ENCODE assay signal across 21 cellular contexts in genomic region chr19:28726533-28726932, GRCh38.
DNase-seq lines count a peak whose midpoint lies in the region; ATAC-seq, FAIRE-seq and TF ChIP-seq lines count a peak whose summit lies in the region.
"Had no signal": no experiment of that assay in that cellular context is flagged by ENCODE, and none has a peak within 500 bp of the region (broad histone marks: within the 10 kb centered on the region; RNA-seq: fewer than 3 reads in every experiment).

No MANE protein-coding gene starts in this region.

- ATAC-seq in natural killer cell (no peak), omental fat pad (ENCODE audit: low FRiP score) (no peak), GM18867 (IDR thresholded peaks at IDR 0.05; ENCODE audit: unreplicated experiment) (no peak)
- ATAC-seq in natural killer cell treated with Interleukin-12 subunit alpha and Interleukin-12 subunit beta and Interleukin-15 and Interleukin-18, amount 100 ng/mL, for 72 hours: no peak
- no peak for ATAC-seq in stimulated activated memory B cell treated with anti-CD40 and anti-IgM and Interleukin-4, amounts not matched to agents 10 μg/mL and 1 μg/mL and 100 μg/mL, for 72 hours

- H3K27me3 ChIP-seq in iPS-15b (ENCODE audit: control insufficient read depth, insufficient read depth, low read length): peaks cover 20% of the 10 kb centered on the region

- H3K4me3 ChIP-seq in iPS-15b (ENCODE audit: low read depth, low read length): peak overlapping the region; percentile 87

- H3K36me3 Mint-ChIP-seq in natural killer cell: no peaks in the 10 kb centered on the region
- H3K36me3 Mint-ChIP-seq in natural killer cell treated with Interleukin-12 subunit alpha and Interleukin-12 subunit beta and Interleukin-15 and Interleukin-18, amount 100 ng/mL, for 72 hours: no peaks in the 10 kb centered on the region
- H3K36me3 Mint-ChIP-seq in stimulated activated memory B cell treated with anti-CD40 and anti-IgM and Interleukin-4, amounts not matched to agents 10 μg/mL and 1 μg/mL and 100 μg/mL, for 72 hours: no peaks in the 10 kb centered on the region

- H3K9me3 ChIP-seq in iPS-15b (ENCODE audit: control insufficient read depth, insufficient read depth, low read length): no peaks in the 10 kb centered on the region
- H3K9me3 ChIP-seq: Caco-2, left ventricle myocardium inferior had no signal

- intact Hi-C loops in natural killer cell (cut with micrococcal nuclease): no loop called here

- H3K4me1 ChIP-seq in iPS-15b (ENCODE audit: control insufficient read depth, insufficient read depth, low read length): peaks cover 5% of the 10 kb centered on the region
- H3K4me1 ChIP-seq: Caco-2 had no signal

- H3K27ac Mint-ChIP-seq in natural killer cell: no peak overlapping the region
- H3K27ac Mint-ChIP-seq in natural killer cell treated with Interleukin-12 subunit alpha and Interleukin-12 subunit beta and Interleukin-15 and Interleukin-18, amount 100 ng/mL, for 72 hours: no peak overlapping the region
- H3K27ac Mint-ChIP-seq in stimulated activated memory B cell treated with anti-CD40 and anti-IgM and Interleukin-4, amounts not matched to agents 10 μg/mL and 1 μg/mL and 100 μg/mL, for 72 hours: no peak overlapping the region
- H3K27ac Mint-ChIP-seq: progenitor cell of endocrine pancreas had no signal

- H3K4me1 Mint-ChIP-seq in natural killer cell: peaks cover 4 to 10% of the 10 kb centered on the region in 2 donors
- H3K4me1 Mint-ChIP-seq in natural killer cell treated with Interleukin-12 subunit alpha and Interleukin-12 subunit beta and Interleukin-15 and Interleukin-18, amount 100 ng/mL, for 72 hours (ENCODE audit: low read depth in 2 of 2): peaks cover 0 to 7% of the 10 kb centered on the region in 2 donors
- H3K4me1 Mint-ChIP-seq in stimulated activated memory B cell treated with anti-CD40 and anti-IgM and Interleukin-4, amounts not matched to agents 10 μg/mL and 1 μg/mL and 100 μg/mL, for 72 hours: no peaks in the 10 kb centered on the region

- H3K9me3 Mint-ChIP-seq in natural killer cell: no peaks in the 10 kb centered on the region
- H3K9me3 Mint-ChIP-seq in natural killer cell treated with Interleukin-12 subunit alpha and Interleukin-12 subunit beta and Interleukin-15 and Interleukin-18, amount 100 ng/mL, for 72 hours: no peaks in the 10 kb centered on the region
- peaks cover 16% of the 10 kb centered on the region for H3K9me3 Mint-ChIP-seq in stimulated activated memory B cell treated with anti-CD40 and anti-IgM and Interleukin-4, amounts not matched to agents 10 μg/mL and 1 μg/mL and 100 μg/mL, for 72 hours

- peak overlapping the region; percentile 32 for H3K9ac ChIP-seq in iPS-15b (ENCODE audit: low read depth, low read length)

- H3K27me3 Mint-ChIP-seq in natural killer cell (ENCODE audit: low read depth in 2 of 2): peaks cover 34 to 53% of the 10 kb centered on the region in 2 donors
- H3K27me3 Mint-ChIP-seq in natural killer cell treated with Interleukin-12 subunit alpha and Interleukin-12 subunit beta and Interleukin-15 and Interleukin-18, amount 100 ng/mL, for 72 hours: peaks cover 36 to 43% of the 10 kb centered on the region in 2 donors
- H3K27me3 Mint-ChIP-seq in stimulated activated memory B cell treated with anti-CD40 and anti-IgM and Interleukin-4, amounts not matched to agents 10 μg/mL and 1 μg/mL and 100 μg/mL, for 72 hours: peaks cover 20% of the 10 kb centered on the region

- DNase-seq in natural killer cell (no peak), SKM-1 treated with dmso at 0.1 percent for 144 hours (lab: John Stamatoyannopoulos, UW; ENCODE audit: unreplicated experiment) (peak; percentile 79), omental fat pad (ENCODE audit: low spot score) (no peak), GM19239 (ENCODE audit: insufficient read length, low spot score) (no peak)
- DNase-seq in natural killer cell treated with Interleukin-12 subunit alpha and Interleukin-12 subunit beta and Interleukin-15 and Interleukin-18, amount 100 ng/mL, for 72 hours (ENCODE audit: low spot score): no peak
- DNase-seq: activated CD4-positive, alpha-beta T cell treated with anti-CD3 and anti-CD28 coated beads for 4 hours; activated CD8-positive, alpha-beta memory T cell treated with anti-CD3 and anti-CD28 coated beads, Interleukin-2, amount 50 U/mL, for 48 hours; Caco-2; caudate nucleus; GOT3; hippocampal formation; left ventricle myocardium inferior; NCI-H146; NCI-H2227 treated with DMSO at 0.1 percent for 48 hours; SHP77 treated with DMSO at 0.1 percent for 48 hours; stimulated activated CD4-positive, alpha-beta T cell treated with anti-CD3 and anti-CD28 coated beads, Interleukin-12 subunit alpha, Interleukin-12 subunit beta, amount 100 ng/mL, for 4 hours had no signal

- H3K4me3 Mint-ChIP-seq in natural killer cell: peak overlapping the region; percentile 11
- no peak overlapping the region for H3K4me3 Mint-ChIP-seq in natural killer cell treated with Interleukin-12 subunit alpha and Interleukin-12 subunit beta and Interleukin-15 and Interleukin-18, amount 100 ng/mL, for 72 hours
- H3K4me3 Mint-ChIP-seq in stimulated activated memory B cell treated with anti-CD40 and anti-IgM and Interleukin-4, amounts not matched to agents 10 μg/mL and 1 μg/mL and 100 μg/mL, for 72 hours: no peak overlapping the region

- no peak for FAIRE-seq in GM19239 (lab: Jason Lieb, UNC)
- FAIRE-seq: GM12891 had no signal

- TF ChIP-seq CTCF in natural killer cell (IDR thresholded peaks at IDR 0.05): no peak
- no peak for TF ChIP-seq CTCF in omental fat pad (IDR thresholded peaks at IDR 0.05)

- H3K36me3 ChIP-seq in iPS-15b (ENCODE audit: control insufficient read depth, insufficient read depth, low read length): peaks cover 3% of the 10 kb centered on the region
- H3K36me3 ChIP-seq: left ventricle myocardium inferior had no signal
